Comparison of ENCODE assay signal across 19 cellular contexts in genomic region chr4:53608242-53608641, GRCh38. TPM values are rescaled to one million over a fixed set of nuclear protein-coding genes. Genes with fewer than 3 reads are reported as not detected.
"Had no signal": no experiment of that assay in that cellular context is flagged by ENCODE, and none has a peak within 500 bp of the region (broad histone marks: within the 10 kb centered on the region; RNA-seq: fewer than 3 reads in every experiment).

No MANE protein-coding gene starts in this region.

- H3K27ac ChIP-seq: adrenal gland, breast epithelium, coronary artery, left lung, spleen, testis, upper lobe of left lung had no signal

- H3K36me3 ChIP-seq: adrenal gland, breast epithelium, left lung, spleen, upper lobe of left lung had no signal

- H3K9me3 Mint-ChIP-seq: activated naive CD4-positive, alpha-beta T cell treated with anti-CD3 and anti-CD28 coated beads, Interleukin-2, amount 50 U/mL, for 24 hours had no signal

- H3K9me3 ChIP-seq: adrenal gland, breast epithelium, testis, upper lobe of left lung had no signal

- H3K4me1 ChIP-seq: breast epithelium, left lung, spleen, testis, upper lobe of left lung had no signal

- H3K36me3 Mint-ChIP-seq: activated naive CD4-positive, alpha-beta T cell treated with anti-CD3 and anti-CD28 coated beads, Interleukin-2, amount 50 U/mL, for 24 hours; stimulated activated memory B cell treated with anti-CD40 and anti-IgM and Interleukin-4, amounts not matched to agents 10 μg/mL and 1 μg/mL and 100 μg/mL, for 72 hours had no signal

- H3K27ac Mint-ChIP-seq: activated naive CD4-positive, alpha-beta T cell treated with anti-CD3 and anti-CD28 coated beads, Interleukin-2, amount 50 U/mL, for 24 hours; nephron; stimulated activated memory B cell treated with anti-CD40 and anti-IgM and Interleukin-4, amounts not matched to agents 10 μg/mL and 1 μg/mL and 100 μg/mL, for 72 hours had no signal

- H3K27me3 ChIP-seq: adrenal gland, breast epithelium, left lung, spleen, testis, upper lobe of left lung had no signal

- ATAC-seq: left lung; stimulated activated memory B cell treated with anti-CD40 and anti-IgM and Interleukin-4, amounts not matched to agents 10 μg/mL and 1 μg/mL and 100 μg/mL, for 72 hours had no signal

- H3K4me3 Mint-ChIP-seq: activated naive CD4-positive, alpha-beta T cell treated with anti-CD3 and anti-CD28 coated beads, Interleukin-2, amount 50 U/mL, for 24 hours; nephron; stimulated activated memory B cell treated with anti-CD40 and anti-IgM and Interleukin-4, amounts not matched to agents 10 μg/mL and 1 μg/mL and 100 μg/mL, for 72 hours had no signal

- H3K4me1 Mint-ChIP-seq: activated naive CD4-positive, alpha-beta T cell treated with anti-CD3 and anti-CD28 coated beads, Interleukin-2, amount 50 U/mL, for 24 hours; nephron had no signal

- DNase-seq: activated CD4-positive, alpha-beta T cell treated with anti-CD3 and anti-CD28 coated beads, Interleukin-2, amount 50 U/mL, for 4 hours; activated gamma-delta T cell; adrenal gland; erythroblast; hypothalamus; kidney; left lung; midbrain; posterior cingulate gyrus; spleen; stimulated activated CD4-positive, alpha-beta T cell treated with anti-CD3 and anti-CD28 coated beads, Interleukin-4, amount 100 ng/mL, for 4 hours; testis; upper lobe of left lung had no signal

- H3K4me3 ChIP-seq: adrenal gland, breast epithelium, coronary artery, left lung, spleen, testis, upper lobe of left lung had no signal

RNA-seq across cellular contexts. Expression of gene LNX1, which starts 17.0 kb away (rescaled TPM):
- total RNA-seq: activated CD8-positive, alpha-beta memory T cell treated with anti-CD3 and anti-CD28 coated beads for 36 hours had no signal
